In the genomic region with DNA sequence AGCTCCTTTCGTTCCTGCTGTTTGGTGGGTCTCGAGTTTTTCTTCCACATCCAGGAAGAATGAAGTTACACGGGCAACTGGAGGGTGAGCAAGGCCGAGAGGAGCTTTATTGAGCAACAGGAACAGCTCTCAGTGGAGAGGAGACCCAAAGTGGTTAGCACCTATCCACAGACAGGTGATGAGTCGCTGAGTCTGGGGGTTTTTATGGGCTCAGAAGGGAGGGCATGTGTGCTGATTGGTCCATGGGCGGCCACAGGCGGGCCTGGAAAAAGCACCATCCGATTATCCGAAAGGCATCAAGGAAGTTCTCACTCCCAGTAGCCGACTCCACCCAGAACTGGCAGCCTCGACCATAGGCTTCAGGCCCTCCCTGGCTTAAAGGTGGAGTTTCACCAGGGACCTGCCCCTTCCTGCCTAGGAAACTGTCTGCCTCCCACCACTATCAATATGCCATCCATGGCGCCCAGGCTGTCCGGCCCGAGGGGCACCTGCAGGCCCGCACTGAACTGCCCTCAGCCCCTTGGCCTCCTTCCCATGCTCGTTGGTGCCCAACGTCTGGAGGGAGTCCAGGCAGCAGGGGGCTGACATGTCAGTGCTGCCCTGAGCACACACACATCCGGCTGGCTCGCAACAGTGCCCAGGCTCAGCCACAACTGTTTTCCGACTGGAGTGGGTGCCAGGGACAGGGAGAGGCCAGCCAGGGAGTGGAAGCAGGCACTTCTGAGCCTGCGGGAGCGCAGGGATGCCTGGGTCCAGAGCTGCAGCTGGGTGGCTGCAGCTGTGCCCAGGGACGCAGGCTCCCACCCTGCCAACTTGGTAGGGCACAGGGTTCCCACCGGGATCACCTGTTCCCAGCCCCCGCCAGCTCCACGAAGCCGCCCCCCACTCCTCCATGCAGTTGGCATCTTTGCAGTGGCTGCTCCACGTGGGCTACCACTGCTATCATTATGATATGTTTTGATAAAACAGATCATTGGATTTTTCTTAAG, we compare ENCODE assay signal across 13 cellular contexts.
DNase-seq lines count a peak whose midpoint lies in the region; ATAC-seq, FAIRE-seq and TF ChIP-seq lines count a peak whose summit lies in the region.
"Had no signal": no experiment of that assay in that cellular context is flagged by ENCODE, and none has a peak within 500 bp of the region (broad histone marks: within the 10 kb centered on the region; RNA-seq: fewer than 3 reads in every experiment).

No MANE protein-coding gene starts in this region.

- H3K4me3 Mint-ChIP-seq in CD14-positive monocyte (no peak overlapping the region), progenitor cell of endocrine pancreas (ENCODE audit: low read depth) (no peak overlapping the region)

- H3K27me3 Mint-ChIP-seq in CD14-positive monocyte (ENCODE audit: low read depth in 3 of 3), result no peaks in the 10 kb centered on the region
- no peaks in the 10 kb centered on the region for H3K27me3 Mint-ChIP-seq in progenitor cell of endocrine pancreas

- H3K27ac ChIP-seq in RWPE2 (ENCODE audit: poor library complexity, severe bottlenecking) (peak overlapping the region; percentile 15), pancreas (peak overlapping the region in 3 of 4 donors; percentile 10 to 60 (median 40))
- H3K27ac ChIP-seq: HL-60 had no signal

- ATAC-seq in RWPE2 (ENCODE audit: low read depth), result no peak; the same call in 2 of the 3 replicates
- peak; percentile 78 for ATAC-seq in left cardiac atrium
- ATAC-seq in pancreas, result peak; percentile 74 to 80 (median 76)
- no peak for ATAC-seq in HG02973 (IDR thresholded peaks at IDR 0.05; ENCODE audit: unreplicated experiment)

- H3K36me3 Mint-ChIP-seq in CD14-positive monocyte (peaks cover 19 to 28% of the 10 kb centered on the region in 2 donors), progenitor cell of endocrine pancreas (ENCODE audit: insufficient read depth) (peaks cover 11% of the 10 kb centered on the region)

- FAIRE-seq in pancreas (lab: Jason Lieb, UNC), result no peak
- no peak for FAIRE-seq in H54 (lab: Jason Lieb, UNC)
- FAIRE-seq: keratinocyte had no signal

- no peak for TF ChIP-seq POLR2A in H54 (IDR thresholded peaks at IDR 0.05; ENCODE audit: low read depth, low read length)

- H3K27ac Mint-ChIP-seq in CD14-positive monocyte (peak overlapping the region; percentile 53 to 88 (median 73)), progenitor cell of endocrine pancreas (no peak overlapping the region)

- peaks cover 43% of the 10 kb centered on the region for H3K4me1 Mint-ChIP-seq in CD14-positive monocyte
- H3K4me1 Mint-ChIP-seq in progenitor cell of endocrine pancreas (ENCODE audit: low read depth), result peaks cover 28% of the 10 kb centered on the region

- DNase-seq in CD14-positive monocyte (ENCODE audit: low spot score) (no peak), RWPE2 (ENCODE audit: low spot score) (no peak), left cardiac atrium (peak; percentile 49), pancreas (peak; percentile 47 to 80 (median 56)), H54 (ENCODE audit: insufficient read length, low spot score) (no peak), progenitor cell of endocrine pancreas (ENCODE audit: low spot score, unreplicated experiment) (no peak), GDM1 (lab: John Stamatoyannopoulos, UW) (no peak)
- DNase-seq: activated T-cell treated with anti-CD3 and anti-CD28 coated beads, Interleukin-2, amount 50 U/mL, for 1 hour; NCI-H1417; retina had no signal

- H3K36me3 ChIP-seq in RWPE2 (ENCODE audit: low read depth) (peaks cover 25% of the 10 kb centered on the region), pancreas (no peaks in the 10 kb centered on the region)

- no peak overlapping the region for H3K4me3 ChIP-seq in RWPE2 (ENCODE audit: severe bottlenecking)
- H3K4me3 ChIP-seq in pancreas, result no peak overlapping the region

- 49 to 51% methylated on average over 28 of the region's 28 CpGs for WGBS in pancreas, 2 donors

- H3K9me3 ChIP-seq in RWPE2 (ENCODE audit: severe bottlenecking) (peaks cover 4% of the 10 kb centered on the region), pancreas (no peaks in the 10 kb centered on the region)

- H3K9me3 Mint-ChIP-seq in CD14-positive monocyte (peaks cover 0 to 4% (median 0%) of the 10 kb centered on the region in 7 donors), progenitor cell of endocrine pancreas (ENCODE audit: low read depth) (no peaks in the 10 kb centered on the region)

- TF ChIP-seq CTCF in CD14-positive monocyte (IDR thresholded peaks at IDR 0.05) (no peak), RWPE2 (IDR thresholded peaks at IDR 0.05; ENCODE audit: poor library complexity, severe bottlenecking) (no peak), pancreas (IDR thresholded peaks at IDR 0.05) (no peak), progenitor cell of endocrine pancreas (IDR thresholded peaks at IDR 0.05; ENCODE audit: unreplicated experiment) (no peak)

- H3K4me1 ChIP-seq in RWPE2 (ENCODE audit: insufficient read depth, poor library complexity, severe bottlenecking) (peaks cover 13% of the 10 kb centered on the region), pancreas (peaks cover 0 to 24% (median 20%) of the 10 kb centered on the region in 3 donors)

- intact Hi-C loops in CD14-positive monocyte (cut with micrococcal nuclease) (no loop called here), left cardiac atrium (cut with DNase I) (no loop called here), pancreas (cut with DNase I) (no loop called here)

- H3K27me3 ChIP-seq in RWPE2 (ENCODE audit: insufficient read depth, poor library complexity, severe bottlenecking) (no peaks in the 10 kb centered on the region), pancreas (no peaks in the 10 kb centered on the region)

Comparison
In these comparisons a context has a peak if more than half of its experiments do, and no peak if none do; other contexts are left out.
1. DNase-seq: peak in left cardiac atrium (single experiment) and pancreas (6 of 6); none in CD14-positive monocyte (single experiment), RWPE2 (single experiment), H54 (single experiment), progenitor cell of endocrine pancreas (single experiment) and GDM1 (single experiment).
2. ATAC-seq: peak in left cardiac atrium (2 of 2) and pancreas (4 of 4); none in RWPE2 (single experiment) and HG02973 (single experiment).